Comparison of ENCODE assay signal across 16 cellular contexts in the genomic region with DNA sequence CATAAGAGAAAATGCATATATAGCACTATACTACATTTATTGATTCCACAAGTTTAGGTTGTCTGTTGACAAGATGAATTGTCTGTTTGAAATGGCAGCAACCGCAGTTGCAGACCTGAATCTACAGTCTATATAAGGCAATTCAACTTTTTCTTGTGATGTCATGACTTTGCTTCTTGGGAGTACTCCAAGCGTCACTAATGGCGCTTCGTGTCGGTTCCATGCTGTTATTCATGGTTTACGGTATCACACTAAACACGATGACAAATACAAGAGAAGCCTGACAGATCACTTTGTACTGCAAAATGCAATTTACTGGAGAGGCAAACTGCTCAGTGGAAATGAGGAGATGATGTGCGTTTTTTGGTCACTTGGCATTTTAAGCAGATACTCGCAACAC.
"Had no signal": no experiment of that assay in that cellular context is flagged by ENCODE, and none has a peak within 500 bp of the region (broad histone marks: within the 10 kb centered on the region; RNA-seq: fewer than 3 reads in every experiment).

No MANE protein-coding gene starts in this region.

- ATAC-seq: activated CD8-positive, alpha-beta T cell treated with anti-CD3 and anti-CD28 coated beads, Interleukin-2, amount 10 ng/mL, durations not matched to agents 7 days and 5 days; esophagus mucosa; naive thymus-derived CD4-positive, alpha-beta T cell; pancreas; sciatic nerve; stimulated activated naive B cell treated with anti-CD40 and anti-IgM and Interleukin-4, amounts not matched to agents 10 μg/mL and 1 μg/mL and 100 μg/mL, for 72 hours; T-cell had no signal

- H3K9me3 ChIP-seq: pancreas, spleen, thoracic aorta, upper lobe of left lung had no signal

- FAIRE-seq: bronchial epithelial cell, pancreas had no signal

- H3K27me3 ChIP-seq: pancreas, upper lobe of left lung had no signal

- H3K36me3 ChIP-seq: pancreas, spleen, thoracic aorta, upper lobe of left lung had no signal

- H3K4me3 ChIP-seq: pancreas, spleen, thoracic aorta, upper lobe of left lung had no signal

- H3K4me1 ChIP-seq: pancreas, spleen, upper lobe of left lung had no signal

- H3K27ac ChIP-seq: pancreas, spleen, thoracic aorta, upper lobe of left lung had no signal

- DNase-seq: activated B cell treated with CpG ODN at 0.5 μM for 24 hours; activated CD4-positive, alpha-beta T cell treated with anti-CD3 and anti-CD28 coated beads for 48 hours; activated CD8-positive, alpha-beta T cell treated with anti-CD3 and anti-CD28 coated beads, Interleukin-2, amount 10 ng/mL, durations not matched to agents 7 days and 5 days; activated naive CD4-positive, alpha-beta T cell treated with anti-CD3 and anti-CD28 coated beads for 36 hours; activated T-cell treated with anti-CD3 and anti-CD28 coated beads, Interleukin-2, amount 50 U/mL, for 24 hours; effector CD4-positive, alpha-beta T cell; naive thymus-derived CD4-positive, alpha-beta T cell; pancreas; spleen; stimulated activated naive B cell treated with anti-CD40 and anti-IgM and Interleukin-4, amounts not matched to agents 10 μg/mL and 1 μg/mL and 100 μg/mL, for 72 hours; T-cell; upper lobe of left lung had no signal
